Comparison of ENCODE assay signal across 8 cellular contexts in genomic region chr14:75399819-75400678, GRCh38. TPM values are rescaled to one million over a fixed set of nuclear protein-coding genes. Genes with fewer than 3 reads are reported as not detected.
DNase-seq lines count a peak whose midpoint lies in the region; ATAC-seq and TF ChIP-seq lines count a peak whose summit lies in the region.

No MANE protein-coding gene starts in this region.

- no peaks in the 10 kb centered on the region for H3K36me3 Mint-ChIP-seq in activated CD8-positive, alpha-beta T cell treated with anti-CD3 and anti-CD28 coated beads, Interleukin-2, amount 10 ng/mL, durations not matched to agents 7 days and 5 days (ENCODE audit: low read depth)
- H3K36me3 Mint-ChIP-seq in stimulated activated effector memory CD8-positive, alpha-beta T cell treated with anti-CD3 and anti-CD28 coated beads, Interleukin-12 subunit alpha, Interleukin-12 subunit beta, amount 100 ng/mL, for 72 hours = no peaks in the 10 kb centered on the region
- H3K36me3 Mint-ChIP-seq in endodermal cell (ENCODE audit: low read depth) = no peaks in the 10 kb centered on the region

- peaks cover 6% of the 10 kb centered on the region for H3K4me1 ChIP-seq in endodermal cell (ENCODE audit: control insufficient read depth, insufficient read depth, low read length)

- H3K9me3 Mint-ChIP-seq in activated CD8-positive, alpha-beta T cell treated with anti-CD3 and anti-CD28 coated beads, Interleukin-2, amount 10 ng/mL, durations not matched to agents 7 days and 5 days (ENCODE audit: insufficient read depth) = no peaks in the 10 kb centered on the region
- no peaks in the 10 kb centered on the region for H3K9me3 Mint-ChIP-seq in stimulated activated effector memory CD8-positive, alpha-beta T cell treated with anti-CD3 and anti-CD28 coated beads, Interleukin-12 subunit alpha, Interleukin-12 subunit beta, amount 100 ng/mL, for 72 hours
- peaks cover 4% of the 10 kb centered on the region for H3K9me3 Mint-ChIP-seq in endodermal cell

- DNase-seq in Caki2 (ENCODE audit: low read depth) (peak; percentile 4), NCI-H1417 (lab: John Stamatoyannopoulos, UW) (peak; percentile 91 to 99 (median 94)), hippocampal formation (lab: John Stamatoyannopoulos, UW) (peak; percentile 59 to 70), endodermal cell (no peak), HuH-7.5 (ENCODE audit: low spot score) (no peak)
- no peak for DNase-seq in activated CD8-positive, alpha-beta T cell treated with anti-CD3 and anti-CD28 coated beads, Interleukin-2, amount 10 ng/mL, durations not matched to agents 7 days and 5 days
- no peak for DNase-seq in stimulated activated effector memory CD8-positive, alpha-beta T cell treated with anti-CD3 and anti-CD28 coated beads, Interleukin-12 subunit alpha, Interleukin-12 subunit beta, amount 100 ng/mL, for 72 hours (ENCODE audit: low spot score in 2 of 2)

- TF ChIP-seq CTCF in endodermal cell (conservative IDR thresholded peaks at IDR 0.05) = no peak

- POLR2A ChIA-PET in activated CD8-positive, alpha-beta T cell treated with anti-CD3 and anti-CD28 coated beads, Interleukin-2, amount 10 ng/mL, durations not matched to agents 7 days and 5 days (lab: Charles Lee) = no interaction called here

- peaks cover 21% of the 10 kb centered on the region for H3K27me3 Mint-ChIP-seq in activated CD8-positive, alpha-beta T cell treated with anti-CD3 and anti-CD28 coated beads, Interleukin-2, amount 10 ng/mL, durations not matched to agents 7 days and 5 days (ENCODE audit: low read depth)
- H3K27me3 Mint-ChIP-seq in endodermal cell (ENCODE audit: insufficient read depth) = peaks cover 7% of the 10 kb centered on the region

- H3K27ac Mint-ChIP-seq in activated CD8-positive, alpha-beta T cell treated with anti-CD3 and anti-CD28 coated beads, Interleukin-2, amount 10 ng/mL, durations not matched to agents 7 days and 5 days = peak overlapping the region; percentile 36
- H3K27ac Mint-ChIP-seq in stimulated activated effector memory CD8-positive, alpha-beta T cell treated with anti-CD3 and anti-CD28 coated beads, Interleukin-12 subunit alpha, Interleukin-12 subunit beta, amount 100 ng/mL, for 72 hours = peak overlapping the region; percentile 67
- no peak overlapping the region for H3K27ac Mint-ChIP-seq in endodermal cell

- in situ Hi-C loops in Caki2 (cut with HindIII; ENCODE audit: low pct_unique_long_range_greater_than_20kb, low sequenced_read_pairs) = no loop called here

- ATAC-seq in activated CD8-positive, alpha-beta T cell treated with anti-CD3 and anti-CD28 coated beads, Interleukin-2, amount 10 ng/mL, durations not matched to agents 7 days and 5 days = no peak
- peak; percentile 44 for ATAC-seq in stimulated activated effector memory CD8-positive, alpha-beta T cell treated with anti-CD3 and anti-CD28 coated beads, Interleukin-12 subunit alpha, Interleukin-12 subunit beta, amount 100 ng/mL, for 72 hours
- ATAC-seq in GM21529 (IDR thresholded peaks at IDR 0.05; ENCODE audit: unreplicated experiment) = no peak

- H3K36me3 ChIP-seq in endodermal cell (ENCODE audit: control insufficient read depth, insufficient read depth, low read length) = no peaks in the 10 kb centered on the region

- no peaks in the 10 kb centered on the region for H3K27me3 ChIP-seq in endodermal cell (ENCODE audit: control insufficient read depth, insufficient read depth, low read length, poor library complexity, severe bottlenecking)

- H3K4me1 Mint-ChIP-seq in activated CD8-positive, alpha-beta T cell treated with anti-CD3 and anti-CD28 coated beads, Interleukin-2, amount 10 ng/mL, durations not matched to agents 7 days and 5 days (ENCODE audit: low read depth) = peaks cover 22% of the 10 kb centered on the region
- H3K4me1 Mint-ChIP-seq in stimulated activated effector memory CD8-positive, alpha-beta T cell treated with anti-CD3 and anti-CD28 coated beads, Interleukin-12 subunit alpha, Interleukin-12 subunit beta, amount 100 ng/mL, for 72 hours = peaks cover 17% of the 10 kb centered on the region
- H3K4me1 Mint-ChIP-seq in endodermal cell = peaks cover 7% of the 10 kb centered on the region

- H3K4me3 Mint-ChIP-seq in activated CD8-positive, alpha-beta T cell treated with anti-CD3 and anti-CD28 coated beads, Interleukin-2, amount 10 ng/mL, durations not matched to agents 7 days and 5 days = no peak overlapping the region
- H3K4me3 Mint-ChIP-seq in stimulated activated effector memory CD8-positive, alpha-beta T cell treated with anti-CD3 and anti-CD28 coated beads, Interleukin-12 subunit alpha, Interleukin-12 subunit beta, amount 100 ng/mL, for 72 hours = no peak overlapping the region
- H3K4me3 Mint-ChIP-seq in endodermal cell = no peak overlapping the region

- H3K4me3 ChIP-seq in endodermal cell (ENCODE audit: low read length) = no peak overlapping the region

- H3K9ac ChIP-seq in endodermal cell (ENCODE audit: extremely low read depth, low read length, poor library complexity, severe bottlenecking) = no peak overlapping the region

- CTCF ChIA-PET in activated CD8-positive, alpha-beta T cell treated with anti-CD3 and anti-CD28 coated beads, Interleukin-2, amount 10 ng/mL, durations not matched to agents 7 days and 5 days (lab: Charles Lee) = interaction anchor here (0.7 kb wide), 1 partner anchor 18 kb away, joined by 3 read pairs; no protein-coding TSS in a partner anchor

- WGBS in endodermal cell (ENCODE audit: insufficient coverage in 1 of 2, insufficient read length in 1 of 2), 2 experiments = 77 to 81% methylated on average over 8 of the region's 8 CpGs

- no peak overlapping the region for H3K27ac ChIP-seq in endodermal cell (ENCODE audit: low read depth, low read length)

- peaks cover 5% of the 10 kb centered on the region for H3K9me3 ChIP-seq in endodermal cell (ENCODE audit: control insufficient read depth, low read length)

RNA-seq across cellular contexts. Expression of gene JDP2, which starts 27.8 kb away (rescaled TPM):
- 34.2 and 36.6 TPM in 2 replicates for total RNA-seq in Caki2 (2014; rRNA removed; shearing (Covaris generic); ENCODE audit: low replicate concordance)
- 1 to 10 TPM in 1 of 2 experiments, under 1 TPM in 1; 0.71 to 1.4 TPM for total RNA-seq in activated CD8-positive, alpha-beta T cell treated with anti-CD3 and anti-CD28 coated beads, Interleukin-2, amount 10 ng/mL, durations not matched to agents 7 days and 5 days
- 10 to 100 TPM; 15.7 to 23.1 TPM for total RNA-seq in endodermal cell
- 17.2 TPM for polyA plus RNA-seq in endodermal cell (2013, experiment 1 of 2)
- polyA plus RNA-seq in endodermal cell (2013, experiment 2 of 2) = 16.2 TPM

Comparison
In these comparisons a context has a peak if more than half of its experiments do, and no peak if none do; other contexts are left out.
1. DNase-seq: peak in Caki2 (single experiment), NCI-H1417 (3 of 3) and hippocampal formation (2 of 2); none in activated CD8-positive, alpha-beta T cell treated with anti-CD3 and anti-CD28 coated beads, Interleukin-2, amount 10 ng/mL, durations not matched to agents 7 days and 5 days (single experiment), stimulated activated effector memory CD8-positive, alpha-beta T cell treated with anti-CD3 and anti-CD28 coated beads, Interleukin-12 subunit alpha, Interleukin-12 subunit beta, amount 100 ng/mL, for 72 hours (0 of 2), endodermal cell (single experiment) and HuH-7.5 (single experiment).
2. RNA of gene JDP2, which starts 27.8 kb away (total RNA-seq): 34.2 to 36.6 TPM in Caki2 and 15.7 to 23.1 TPM in endodermal cell; 0.71 to 1.4 TPM in activated CD8-positive, alpha-beta T cell treated with anti-CD3 and anti-CD28 coated beads, Interleukin-2, amount 10 ng/mL, durations not matched to agents 7 days and 5 days; every median in the first group is over 4 times any median in the second.